In genomic region chr12:7961395-7962188, GRCh38 we compare ENCODE assay signal across 9 cellular contexts. TPM values are rescaled to one million over a fixed set of nuclear protein-coding genes. Genes with fewer than 3 reads are reported as not detected.
DNase-seq lines count a peak whose midpoint lies in the region; TF ChIP-seq lines count a peak whose summit lies in the region.
"Had no signal": no experiment of that assay in that cellular context is flagged by ENCODE, and none has a peak within 500 bp of the region (broad histone marks: within the 10 kb centered on the region; RNA-seq: fewer than 3 reads in every experiment).

No MANE protein-coding gene starts in this region.

- intact Hi-C loops in Caco-2 (cut with micrococcal nuclease; ENCODE audit: unreplicated experiment): no loop called here
- intact Hi-C loops in prostate gland (cut with DNase I): loop anchor here (2.0 kb wide), 1 partner anchor 27 kb away; no protein-coding TSS in a partner anchor

- no peaks in the 10 kb centered on the region for H3K9me3 Mint-ChIP-seq in Caco-2 (ENCODE audit: unreplicated experiment)

- BruUV-seq in Caco-2 (replicated peaks; lab: Mats Ljungman, UMichigan): no TSS peak

- H2AFZ ChIP-seq in Karpas-422 (ENCODE audit: low read length) (no peak overlapping the region; the same call in 1 of the 2 replicates), osteoblast (ENCODE audit: low read length) (no peak overlapping the region)

- H3K9me3 ChIP-seq in Caco-2 (no peaks in the 10 kb centered on the region), Karpas-422 (ENCODE audit: low read length) (no peaks in the 10 kb centered on the region), osteoblast (ENCODE audit: low read depth, low read length) (no peaks in the 10 kb centered on the region), prostate gland (no peaks in the 10 kb centered on the region)
- H3K9me3 ChIP-seq in effector memory CD4-positive, alpha-beta T cell (ENCODE audit: control insufficient read depth, low read length): no peaks in the 10 kb centered on the region

- no peaks in the 10 kb centered on the region for H4K20me1 ChIP-seq in Karpas-422 (ENCODE audit: insufficient read depth, low read depth, low read length)
- H4K20me1 ChIP-seq in osteoblast (ENCODE audit: insufficient read depth, low read length): no peaks in the 10 kb centered on the region

- TF ChIP-seq CTCF in Caco-2 (IDR thresholded peaks at IDR 0.05; ENCODE audit: insufficient read depth in 1 of 2, low read depth in 1 of 2, low read length in 1 of 2, severe bottlenecking in 1 of 2, unreplicated experiment in 1 of 2): no peak
- TF ChIP-seq CTCF in osteoblast (IDR thresholded peaks at IDR 0.05; ENCODE audit: extremely low read depth, low read depth, low read length): no peak
- TF ChIP-seq CTCF in prostate gland (IDR thresholded peaks at IDR 0.05): no peak

- peak in 1 of 2 experiments; percentile 31 for DNase-seq in Caco-2
- DNase-seq in Karpas-422: no peak
- DNase-seq in effector memory CD4-positive, alpha-beta T cell: no peak
- DNase-seq in osteoblast (ENCODE audit: insufficient read length, low spot score, missing footprints): no peak
- no peak for DNase-seq in prostate gland (ENCODE audit: low spot score)
- no peak for DNase-seq in caudate nucleus (lab: John Stamatoyannopoulos, UW)
- no peak for DNase-seq in hippocampal formation (lab: John Stamatoyannopoulos, UW)
- DNase-seq in amygdala (lab: John Stamatoyannopoulos, UW): no peak
- DNase-seq: NCI-H1092 had no signal

- peaks cover 45% of the 10 kb centered on the region for H3K4me1 Mint-ChIP-seq in Caco-2 (ENCODE audit: low read depth, unreplicated experiment)

- peak overlapping the region; percentile 83 for H3K9ac ChIP-seq in Karpas-422 (ENCODE audit: low read length)

- no peaks in the 10 kb centered on the region for H3K27me3 ChIP-seq in Caco-2 (replicated peaks; ENCODE audit: control insufficient read depth, insufficient read depth, low read length)
- H3K27me3 ChIP-seq in Karpas-422 (ENCODE audit: low read length): no peaks in the 10 kb centered on the region
- H3K27me3 ChIP-seq in effector memory CD4-positive, alpha-beta T cell (replicated peaks; ENCODE audit: control insufficient read depth, insufficient read depth, low read length, poor library complexity, severe bottlenecking): no peaks in the 10 kb centered on the region
- no peaks in the 10 kb centered on the region for H3K27me3 ChIP-seq in osteoblast (ENCODE audit: insufficient read depth, low read length)
- H3K27me3 ChIP-seq in prostate gland (replicated peaks; ENCODE audit: insufficient read depth): no peaks in the 10 kb centered on the region

- H3K4me2 ChIP-seq in Karpas-422 (ENCODE audit: low read depth, low read length, poor library complexity, severe bottlenecking) (peak overlapping the region; percentile 96), osteoblast (ENCODE audit: insufficient read depth, low read length) (peak overlapping the region; percentile 93)

- POLR2A ChIA-PET in Caco-2 (lab: Charles Lee): interaction anchor here (0.6 to 13.7 kb wide), 13 partner anchors 9 to 269 kb away, joined by 3 to 749 read pairs (median 5); partner anchors contain the start of gene SLC2A3

- CTCF ChIA-PET in Caco-2 (lab: Charles Lee): interaction anchor here (0.7 to 3.1 kb wide), 10 partner anchors 9 to 1256 kb away, joined by 3 to 91 read pairs (median 6); partner anchors contain the start of gene SLC2A3

- H3K27me3 Mint-ChIP-seq in Caco-2 (ENCODE audit: insufficient read depth, unreplicated experiment): no peaks in the 10 kb centered on the region

- H3K27ac ChIP-seq in Karpas-422 (ENCODE audit: low read length): no peak overlapping the region
- peak overlapping the region; percentile 88 for H3K27ac ChIP-seq in effector memory CD4-positive, alpha-beta T cell (ENCODE audit: insufficient read depth, low read length, poor library complexity, severe bottlenecking)
- peak overlapping the region; percentile 93 for H3K27ac ChIP-seq in osteoblast (ENCODE audit: low read depth, low read length)
- no peak overlapping the region for H3K27ac ChIP-seq in prostate gland
- H3K27ac ChIP-seq in caudate nucleus (ENCODE audit: low read depth, low read length): no peak overlapping the region

- H3K9me2 ChIP-seq in Karpas-422 (replicated peaks; ENCODE audit: insufficient read depth, low read length): no peaks in the 10 kb centered on the region

- no peak for TF ChIP-seq POLR2A in prostate gland (IDR thresholded peaks at IDR 0.05)

- 90% methylated on average over 12 of the region's 12 CpGs for WGBS in prostate gland

- peak overlapping the region; percentile 47 for H3K27ac Mint-ChIP-seq in Caco-2 (ENCODE audit: unreplicated experiment)

- H3K4me1 ChIP-seq in Caco-2: peaks cover 56% of the 10 kb centered on the region
- peaks cover 21% of the 10 kb centered on the region for H3K4me1 ChIP-seq in Karpas-422 (ENCODE audit: low read length)
- H3K4me1 ChIP-seq in effector memory CD4-positive, alpha-beta T cell (ENCODE audit: control insufficient read depth, insufficient read depth, low read length, poor library complexity, severe bottlenecking): peaks cover 24% of the 10 kb centered on the region
- peaks cover 15% of the 10 kb centered on the region for H3K4me1 ChIP-seq in osteoblast (ENCODE audit: insufficient read depth, low read length)
- H3K4me1 ChIP-seq in prostate gland (replicated peaks): no peaks in the 10 kb centered on the region

- H3K36me3 Mint-ChIP-seq in Caco-2 (ENCODE audit: insufficient read depth, unreplicated experiment): peaks cover 65% of the 10 kb centered on the region

- H3K36me3 ChIP-seq in Caco-2 (ENCODE audit: control insufficient read depth, insufficient read depth, low read length) (no peaks in the 10 kb centered on the region), Karpas-422 (ENCODE audit: insufficient read depth, low read length) (no peaks in the 10 kb centered on the region), osteoblast (ENCODE audit: insufficient read depth, low read length) (no peaks in the 10 kb centered on the region), prostate gland (no peaks in the 10 kb centered on the region)
- H3K36me3 ChIP-seq in effector memory CD4-positive, alpha-beta T cell (ENCODE audit: control insufficient read depth, insufficient read depth, low read length): no peaks in the 10 kb centered on the region

- peak overlapping the region; percentile 73 for H3K4me3 Mint-ChIP-seq in Caco-2 (ENCODE audit: unreplicated experiment)

- no peaks in the 10 kb centered on the region for H3K79me2 ChIP-seq in Karpas-422 (ENCODE audit: low read length)
- H3K79me2 ChIP-seq in osteoblast (ENCODE audit: insufficient read depth, low read length): no peaks in the 10 kb centered on the region

- peak overlapping the region; percentile 58 for H3K4me3 ChIP-seq in Caco-2 (ENCODE audit: low read depth, low read length)
- H3K4me3 ChIP-seq in Karpas-422 (ENCODE audit: low read length): peak overlapping the region; percentile 80
- peak overlapping the region; percentile 54 for H3K4me3 ChIP-seq in effector memory CD4-positive, alpha-beta T cell (ENCODE audit: insufficient read depth, low read depth, low read length, poor library complexity, severe bottlenecking)
- H3K4me3 ChIP-seq in osteoblast (ENCODE audit: insufficient read depth, low read length): peak overlapping the region; percentile 79
- no peak overlapping the region for H3K4me3 ChIP-seq in prostate gland

RNA-seq across cellular contexts. Expression of gene SLC2A3, which starts 25.6 kb away (rescaled TPM):
- total RNA-seq in Caco-2 (2022): 2,966 and 3,303 TPM in 2 replicates
- 20.1 and 38.2 TPM in 2 replicates for total RNA-seq in Karpas-422 (2014; rRNA removed; shearing (Covaris generic); ENCODE audit: low replicate concordance)
- total RNA-seq in osteoblast: 117 and 143 TPM in 2 replicates
- total RNA-seq in prostate gland: 10 to 100 TPM in 1 of 2 donors, 1 to 10 TPM in 1; 4.1 to 21.2 TPM

Comparison
In these comparisons a context has a peak if more than half of its experiments do, and no peak if none do; other contexts are left out.
1. H3K4me3 ChIP-seq: peak in Caco-2 (single experiment), Karpas-422 (single experiment), effector memory CD4-positive, alpha-beta T cell (single experiment) and osteoblast (single experiment); none in prostate gland (0 of 2).
2. H3K27ac ChIP-seq: peak in effector memory CD4-positive, alpha-beta T cell (single experiment) and osteoblast (single experiment); none in Karpas-422 (single experiment), prostate gland (0 of 2) and caudate nucleus (single experiment).
3. RNA of gene SLC2A3, which starts 25.6 kb away (total RNA-seq): 2,966 to 3,303 TPM in Caco-2; 117 to 143 TPM in osteoblast, 20.1 to 38.2 TPM in Karpas-422 and 4.1 to 21.2 TPM in prostate gland; every median in the first group is over 10 times any median in the second.